In the genomic region with DNA sequence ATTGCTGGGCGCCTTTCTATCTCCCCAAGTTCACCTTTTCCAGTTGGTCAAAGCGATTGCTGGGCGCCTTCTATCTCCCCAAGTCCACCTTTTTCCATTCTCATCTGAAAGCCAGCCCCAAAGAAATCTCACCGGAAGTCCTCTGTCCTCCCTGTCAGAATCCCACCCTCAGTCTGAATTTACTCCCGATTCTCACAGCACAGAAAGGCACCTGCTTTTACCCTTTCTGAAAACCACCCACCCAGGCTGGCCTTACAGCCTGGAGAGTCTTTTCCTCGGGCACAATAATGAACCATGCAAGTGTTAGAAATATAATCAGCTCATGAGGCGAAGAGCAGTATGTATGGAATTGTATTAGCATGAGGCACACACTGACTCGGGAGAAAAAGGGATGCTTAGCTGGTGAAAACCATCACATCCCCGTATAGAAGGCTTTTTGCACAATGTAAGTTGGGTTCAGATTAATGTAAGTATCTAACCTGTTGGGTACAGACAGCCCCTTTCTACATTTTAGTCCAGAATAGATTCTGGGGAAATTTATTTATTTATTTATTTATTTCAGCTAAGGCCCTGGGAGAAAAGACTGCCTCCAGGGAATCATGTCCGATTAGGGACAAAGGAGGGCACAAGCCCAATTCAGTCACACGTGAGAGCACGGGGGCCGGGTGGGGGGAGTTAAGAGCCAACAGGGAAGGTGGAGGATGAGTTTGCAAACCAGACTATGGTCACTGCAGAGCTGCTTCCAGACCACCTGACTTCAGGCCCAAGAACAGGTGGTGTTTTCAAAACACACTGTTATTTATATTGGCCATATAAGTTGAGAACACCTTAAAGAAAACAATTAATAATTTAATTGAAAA, we compare ENCODE assay signal across 9 cellular contexts. TPM values are rescaled to one million over a fixed set of nuclear protein-coding genes. Genes with fewer than 3 reads are reported as not detected.
A peak's percentile ranks its signal among the peaks of the same experiment; 100 is the strongest.
DNase-seq lines count a peak whose midpoint lies in the region; ATAC-seq and TF ChIP-seq lines count a peak whose summit lies in the region.
"Had no signal": no experiment of that assay in that cellular context is flagged by ENCODE, and none has a peak within 500 bp of the region (broad histone marks: within the 10 kb centered on the region; RNA-seq: fewer than 3 reads in every experiment).

No MANE protein-coding gene starts in this region.

- H3K9ac ChIP-seq in HUES6 (ENCODE audit: low read length): peak overlapping the region; percentile 66

- peak overlapping the region; percentile 66 for H3K4me3 ChIP-seq in HUES6 (ENCODE audit: low read depth, low read length)
- H3K4me3 ChIP-seq in kidney epithelial cell (ENCODE audit: low read depth, low read length): peak overlapping the region; percentile 74
- peak overlapping the region in 2 of 8 donors; percentile 70 to 86 for H3K4me3 ChIP-seq in spleen

- H3K4me1 ChIP-seq in HUES6 (ENCODE audit: control insufficient read depth, insufficient read depth, low read length) (peaks cover 74% of the 10 kb centered on the region), spleen (peaks cover 10 to 55% (median 32%) of the 10 kb centered on the region in 6 donors)

- H3K27me3 ChIP-seq in HUES6 (ENCODE audit: control insufficient read depth, insufficient read depth, low read length) (peaks cover 95% of the 10 kb centered on the region), kidney epithelial cell (ENCODE audit: control insufficient read depth, insufficient read depth, low read length) (no peaks in the 10 kb centered on the region), spleen (replicated peaks in 1 of 7) (peaks cover 0 to 22% (median 0%) of the 10 kb centered on the region in 7 donors)

- WGBS in spleen, 5 donors: 82 to 87% (median 84%) methylated on average over 13 of the region's 13 CpGs

- H3K36me3 Mint-ChIP-seq in activated T-helper 17 cell treated with anti-CD3 and anti-CD28 coated beads, Interleukin-2, amount 50 U/mL, for 72 hours (ENCODE audit: low read depth): no peaks in the 10 kb centered on the region

- no peak overlapping the region for H3K27ac Mint-ChIP-seq in activated T-helper 17 cell treated with anti-CD3 and anti-CD28 coated beads, Interleukin-2, amount 50 U/mL, for 72 hours

- H3K4me1 Mint-ChIP-seq in activated T-helper 17 cell treated with anti-CD3 and anti-CD28 coated beads, Interleukin-2, amount 50 U/mL, for 72 hours: peaks cover 4% of the 10 kb centered on the region

- H3K36me3 ChIP-seq in HUES6 (ENCODE audit: control insufficient read depth, insufficient read depth, low read length) (no peaks in the 10 kb centered on the region), kidney epithelial cell (ENCODE audit: control insufficient read depth, insufficient read depth, low read length) (no peaks in the 10 kb centered on the region), spleen (no peaks in the 10 kb centered on the region)

- no peaks in the 10 kb centered on the region for H3K9me3 Mint-ChIP-seq in activated T-helper 17 cell treated with anti-CD3 and anti-CD28 coated beads, Interleukin-2, amount 50 U/mL, for 72 hours

- TF ChIP-seq CTCF in kidney epithelial cell (IDR thresholded peaks at IDR 0.05; ENCODE audit: insufficient read depth, low read length, poor library complexity, severe bottlenecking) (no peak), spleen (IDR thresholded peaks at IDR 0.05 in 8 of 11, conservative IDR thresholded peaks at IDR 0.05 in 3 of 11) (no peak)

- no peaks in the 10 kb centered on the region for H3K9me3 ChIP-seq in HUES6 (ENCODE audit: control insufficient read depth, insufficient read depth, low read depth, low read length)
- no peaks in the 10 kb centered on the region for H3K9me3 ChIP-seq in spleen

- H3K27ac ChIP-seq in HUES6 (ENCODE audit: low read depth, low read length) (no peak overlapping the region), spleen (peak overlapping the region in 6 of 8 donors; percentile 75 to 84 (median 80))

- intact Hi-C loops in spleen (cut with DNase I; ENCODE audit: low total_unique reads): no loop called here

- DNase-seq in kidney epithelial cell (ENCODE audit: low read depth): no peak
- no peak for DNase-seq in spleen
- no peak for DNase-seq in epidermal melanocyte (ENCODE audit: insufficient read length, low spot score)
- DNase-seq in NCI-H1694 (lab: John Stamatoyannopoulos, UW): no peak
- no peak for DNase-seq in glomerular visceral epithelial cell (ENCODE audit: extremely low spot score)
- DNase-seq in NCI-H69 (lab: John Stamatoyannopoulos, UW): no peak
- DNase-seq: NCI-H2107 had no signal

- no peak for ATAC-seq in activated T-helper 17 cell treated with anti-CD3 and anti-CD28 coated beads, Interleukin-2, amount 50 U/mL, for 72 hours (replicated peaks)

- TF ChIP-seq POLR2A in spleen (IDR thresholded peaks at IDR 0.05): no peak

- H3K27me3 Mint-ChIP-seq in activated T-helper 17 cell treated with anti-CD3 and anti-CD28 coated beads, Interleukin-2, amount 50 U/mL, for 72 hours: peaks cover 24% of the 10 kb centered on the region

- H3K4me3 Mint-ChIP-seq in activated T-helper 17 cell treated with anti-CD3 and anti-CD28 coated beads, Interleukin-2, amount 50 U/mL, for 72 hours: peak overlapping the region; percentile 20

RNA-seq across cellular contexts. Expression of a gene that starts 1.4 kb away (rescaled TPM):
- under 1 TPM; 0.21 to 0.22 TPM for total RNA-seq in activated T-helper 17 cell treated with anti-CD3 and anti-CD28 coated beads, Interleukin-2, amount 50 U/mL, for 72 hours
- 19.9 and 29.0 TPM in 2 replicates for total RNA-seq in kidney epithelial cell
- total RNA-seq in spleen: 10 to 100 TPM in 6 of 7 donors, 1 to 10 TPM in 1; 9.1 to 18.5 (median 12.5) TPM
- polyA plus RNA-seq in spleen: 1 to 10 TPM in 1 of 3 donors, under 1 TPM in 2; 0.47 to 1.5 (median 0.52) TPM

Comparison
In these comparisons a context has a peak if more than half of its experiments do, and no peak if none do; other contexts are left out.
1. RNA of a gene that starts 1.4 kb away (total RNA-seq): 19.9 to 29.0 TPM in kidney epithelial cell and 9.1 to 18.5 TPM in spleen; 0.21 to 0.22 TPM in activated T-helper 17 cell treated with anti-CD3 and anti-CD28 coated beads, Interleukin-2, amount 50 U/mL, for 72 hours; every median in the first group is over 4 times any median in the second.